ENCODE assay signal across 13 cellular contexts in genomic region chr13:24223341-24224231, GRCh38.
A peak's percentile ranks its signal among the peaks of the same experiment; 100 is the strongest.
DNase-seq lines count a peak whose midpoint lies in the region; ATAC-seq lines count a peak whose summit lies in the region.
"Had no signal": no experiment of that assay in that cellular context is flagged by ENCODE, and none has a peak within 500 bp of the region (broad histone marks: within the 10 kb centered on the region; RNA-seq: fewer than 3 reads in every experiment).

No MANE protein-coding gene starts in this region.

- no peaks in the 10 kb centered on the region for H3K27me3 Mint-ChIP-seq in CD4-positive, CD25-positive, alpha-beta regulatory T cell

- H3K36me3 ChIP-seq in CD4-positive, CD25-positive, alpha-beta regulatory T cell (ENCODE audit: control insufficient read depth, insufficient read depth, low read length) = no peaks in the 10 kb centered on the region

- peak overlapping the region; percentile 60 to 91 (median 74) for H3K4me3 Mint-ChIP-seq in CD4-positive, CD25-positive, alpha-beta regulatory T cell

- DNase-seq in CD4-positive, CD25-positive, alpha-beta regulatory T cell = no peak
- DNase-seq in germinal center (ENCODE audit: low spot score) (peak; percentile 41), NCI-H1694 treated with DMSO at 0.1 percent for 48 hours (lab: John Stamatoyannopoulos, UW) (no peak)
- no peak for DNase-seq in central memory CD4-positive, alpha-beta T cell
- no peak for DNase-seq in stimulated activated CD4-positive, alpha-beta T cell treated with anti-CD3 and anti-CD28 coated beads, Interleukin-4, amount 100 ng/mL, for 1 hour
- DNase-seq: erythroblast, Karpas-422, NCI-H510A had no signal

- no peaks in the 10 kb centered on the region for H3K27me3 ChIP-seq in CD4-positive, CD25-positive, alpha-beta regulatory T cell (ENCODE audit: control insufficient read depth, insufficient read depth, low read length)

- no peaks in the 10 kb centered on the region for H3K9me3 ChIP-seq in CD4-positive, CD25-positive, alpha-beta regulatory T cell (ENCODE audit: control insufficient read depth in 2 of 2, low read length in 2 of 2)

- no peaks in the 10 kb centered on the region for H3K9me3 Mint-ChIP-seq in CD4-positive, CD25-positive, alpha-beta regulatory T cell

- peaks cover 3 to 18% (median 10%) of the 10 kb centered on the region in 4 donors for H3K4me1 Mint-ChIP-seq in CD4-positive, CD25-positive, alpha-beta regulatory T cell

- no peak overlapping the region for H3K27ac ChIP-seq in CD4-positive, CD25-positive, alpha-beta regulatory T cell (ENCODE audit: insufficient read depth, low read length, poor library complexity, severe bottlenecking)
- H3K27ac ChIP-seq: C4-2B, SK-N-MC had no signal

- H3K27ac Mint-ChIP-seq in CD4-positive, CD25-positive, alpha-beta regulatory T cell = peak overlapping the region in 1 of 3 donors; percentile 65

- H3K4me3 ChIP-seq in CD4-positive, CD25-positive, alpha-beta regulatory T cell (ENCODE audit: low read depth, low read length) = no peak overlapping the region
- H3K4me3 ChIP-seq: SK-N-MC had no signal

- ATAC-seq in CD4-positive, CD25-positive, alpha-beta regulatory T cell (ENCODE audit: low read depth in 2 of 2) = no peak
- ATAC-seq in GM18867 (IDR thresholded peaks at IDR 0.05; ENCODE audit: unreplicated experiment) (peak; percentile 48), HG03354 (IDR thresholded peaks at IDR 0.05; ENCODE audit: poor library complexity, severe bottlenecking, unreplicated experiment) (peak; percentile 56), GM18909 (IDR thresholded peaks at IDR 0.05; ENCODE audit: poor library complexity, unreplicated experiment) (no peak)

- H3K36me3 Mint-ChIP-seq in CD4-positive, CD25-positive, alpha-beta regulatory T cell = no peaks in the 10 kb centered on the region

- peaks cover 8% of the 10 kb centered on the region for H3K4me1 ChIP-seq in CD4-positive, CD25-positive, alpha-beta regulatory T cell (ENCODE audit: control insufficient read depth, insufficient read depth, low read length, poor library complexity, severe bottlenecking)

Comparison
In these comparisons a context has a peak if more than half of its experiments do, and no peak if none do; other contexts are left out.
1. ATAC-seq: peak in GM18867 (single experiment) and HG03354 (single experiment); none in CD4-positive, CD25-positive, alpha-beta regulatory T cell (0 of 2) and GM18909 (single experiment).